25 cellular contexts compared by ENCODE assay signal in the genomic region with DNA sequence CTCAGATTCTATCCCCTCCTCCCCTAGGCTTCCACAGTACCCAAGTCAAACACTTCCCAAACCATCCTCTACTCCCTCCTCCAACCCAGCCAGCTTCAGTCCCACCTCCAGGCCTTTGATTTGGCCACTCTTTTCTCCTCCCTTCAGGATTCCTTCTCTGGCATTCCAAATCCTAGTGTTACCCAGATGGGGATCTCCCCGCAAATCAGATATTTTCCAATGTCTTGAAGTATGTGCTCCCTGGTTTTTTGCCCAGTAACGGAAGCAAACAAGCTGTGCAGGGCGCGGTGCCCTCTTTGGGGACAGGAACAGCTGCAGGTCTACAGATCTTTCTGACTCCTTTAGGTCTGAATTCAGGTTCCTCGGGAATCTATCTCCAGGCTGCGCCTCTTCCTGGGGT. TPM values are rescaled to one million over a fixed set of nuclear protein-coding genes. Genes with fewer than 3 reads are reported as not detected.
"Had no signal": no experiment of that assay in that cellular context is flagged by ENCODE, and none has a peak within 500 bp of the region (broad histone marks: within the 10 kb centered on the region; RNA-seq: fewer than 3 reads in every experiment).

No MANE protein-coding gene starts in this region.

- FAIRE-seq: HTR-8/SVneo, K562 had no signal

- H3K4me3 ChIP-seq: K562 had no signal

- DNase-seq: Kasumi-1, MM.1S, NCI-H1092 treated with DMSO at 0.1 percent for 48 hours, NCI-H1436, NCI-H187, NCI-H2029, NCI-H2081 treated with DMSO at 0.1 percent for 48 hours, NCI-H2171, NCI-H226, NCI-H446, NCI-H510A, NCI-H524 treated with DMSO at 0.1 percent for 48 hours, NCI-H69, NCI-H774, PC-3, SHP77, SK-N-SH had no signal

- H3K9me3 ChIP-seq: SK-N-SH had no signal

- H3K27ac ChIP-seq: HL-60, KMS-11, RWPE1 had no signal

RNA-seq across cellular contexts. Expression of a gene that starts 2.2 kb away (rescaled TPM):
- total RNA-seq: OCI-LY7, PC-3 had no signal
- polyA plus RNA-seq: IgD-negative memory B cell had no signal

RNA-seq across cellular contexts. Expression of a gene that starts 7.9 kb away (rescaled TPM):
- total RNA-seq: M059J had no signal

RNA-seq across cellular contexts. Expression of a gene that starts 39.6 kb away (rescaled TPM):
- total RNA-seq: OCI-LY7 had no signal
